ENCODE assay signal across 19 cellular contexts in genomic region chr9:112179816-112180215, GRCh38. TPM values are rescaled to one million over a fixed set of nuclear protein-coding genes. Genes with fewer than 3 reads are reported as not detected.
DNase-seq lines count a peak whose midpoint lies in the region; ATAC-seq, FAIRE-seq and TF ChIP-seq lines count a peak whose summit lies in the region.
"Had no signal": no experiment of that assay in that cellular context is flagged by ENCODE, and none has a peak within 500 bp of the region (broad histone marks: within the 10 kb centered on the region; RNA-seq: fewer than 3 reads in every experiment).

No MANE protein-coding gene starts in this region.

- no peaks in the 10 kb centered on the region for H3K9me2 ChIP-seq in MM.1S (replicated peaks; ENCODE audit: insufficient read depth, low read length)

- H3K9me3 ChIP-seq in A549 (no peaks in the 10 kb centered on the region), BLaER1 (peaks cover 7% of the 10 kb centered on the region; the same call in 1 of the 2 replicates), MM.1S (replicated peaks; ENCODE audit: insufficient read depth, low read length) (no peaks in the 10 kb centered on the region), small intestine (ENCODE audit: control insufficient read depth, low read depth) (no peaks in the 10 kb centered on the region)

- H3K36me3 ChIP-seq in BLaER1 (no peaks in the 10 kb centered on the region), MM.1S (replicated peaks; ENCODE audit: insufficient read depth, low read length) (no peaks in the 10 kb centered on the region), small intestine (ENCODE audit: control insufficient read depth in 2 of 2, insufficient read depth in 2 of 2, low read length in 2 of 2) (no peaks in the 10 kb centered on the region)

- CTCF ChIA-PET in A549 (lab: Yijun Ruan, JAX): interaction anchor here (0.5 to 1.4 kb wide), 5 partner anchors 15 to 112 kb away, joined by 3 to 5 read pairs (median 3); no protein-coding TSS in a partner anchor

- TF ChIP-seq RAD21 in A549 (conservative IDR thresholded peaks at IDR 0.05 in 1 of 2, IDR thresholded peaks at IDR 0.05 in 1 of 2): no peak

- POLR2A ChIA-PET in A549 (lab: Yijun Ruan, JAX): interaction anchor here (0.8 kb wide), 1 partner anchor 67 kb away, joined by 3 read pairs; no protein-coding TSS in a partner anchor

- H3F3A ChIP-seq in MM.1S (ENCODE audit: insufficient read depth, low read length): no peaks in the 10 kb centered on the region

- H3K4me2 ChIP-seq in A549: peak overlapping the region; percentile 51
- peak overlapping the region; percentile 76 for H3K4me2 ChIP-seq in BLaER1
- H3K4me2 ChIP-seq in MM.1S (ENCODE audit: low read depth, low read length): no peak overlapping the region

- H3K4me3 ChIP-seq in A549 (no peak overlapping the region), BLaER1 (no peak overlapping the region), MM.1S (ENCODE audit: low read length) (no peak overlapping the region), small intestine (ENCODE audit: low read depth in 1 of 2, low read length in 2 of 2) (no peak overlapping the region)

- DNase-seq in A549 (ENCODE audit: low read depth in 1 of 2, low spot score in 1 of 2): no peak
- peak; percentile 43 for DNase-seq in NCI-H2171 treated with DMSO at 0.1 percent for 48 hours (lab: John Stamatoyannopoulos, UW)
- peak; percentile 93 for DNase-seq in fibroblast of gingiva (ENCODE audit: low read depth)
- no peak for DNase-seq in MM.1S
- DNase-seq in small intestine: no peak
- DNase-seq in stimulated activated CD4-positive, alpha-beta T cell treated with anti-CD3 and anti-CD28 coated beads, Interleukin-12 subunit alpha, Interleukin-12 subunit beta, amount 100 ng/mL, for 4 hours: no peak
- DNase-seq in SKM-1 (lab: John Stamatoyannopoulos, UW; ENCODE audit: unreplicated experiment): no peak
- DNase-seq: C1 segment of cervical spinal cord; HCEC 1CT; head of caudate nucleus; kidney; NCI-H1417 treated with DMSO at 0.1 percent for 48 hours; NCI-H446; occipital lobe; stimulated activated naive B cell treated with anti-CD40 and anti-IgM and Interleukin-4, amounts not matched to agents 10 μg/mL and 1 μg/mL and 100 μg/mL, for 72 hours had no signal

- H3K79me2 ChIP-seq in MM.1S (ENCODE audit: low read length): no peaks in the 10 kb centered on the region

- no peak for TF ChIP-seq EP300 in A549 (IDR thresholded peaks at IDR 0.05)

- no peak for FAIRE-seq in A549 (lab: Jason Lieb, UNC)
- FAIRE-seq in small intestine (lab: Jason Lieb, UNC): no peak
- FAIRE-seq: endothelial cell of umbilical vein, kidney, urothelium cell line had no signal

- no peak for TF ChIP-seq POLR2A in A549 (IDR thresholded peaks at IDR 0.05; ENCODE audit: low read length)

- H3K4me1 ChIP-seq in A549: peaks cover 39% of the 10 kb centered on the region
- H3K4me1 ChIP-seq in BLaER1: peaks cover 31% of the 10 kb centered on the region
- H3K4me1 ChIP-seq in MM.1S (ENCODE audit: low read length): no peaks in the 10 kb centered on the region
- H3K4me1 ChIP-seq in small intestine (ENCODE audit: control insufficient read depth in 2 of 2, insufficient read depth in 1 of 2, low read depth in 1 of 2, low read length in 1 of 2): no peaks in the 10 kb centered on the region

- H4K20me1 ChIP-seq in BLaER1 (no peaks in the 10 kb centered on the region), MM.1S (ENCODE audit: insufficient read depth, low read length) (no peaks in the 10 kb centered on the region)

- H3K9ac ChIP-seq in BLaER1 (no peak overlapping the region), MM.1S (ENCODE audit: low read length) (no peak overlapping the region)

- no peak overlapping the region for H2AFZ ChIP-seq in MM.1S (ENCODE audit: low read length)

- no peaks in the 10 kb centered on the region for H3K27me3 ChIP-seq in BLaER1
- no peaks in the 10 kb centered on the region; the same call in 1 of the 2 replicates for H3K27me3 ChIP-seq in MM.1S (replicated peaks; ENCODE audit: insufficient read depth, low read length)
- H3K27me3 ChIP-seq in small intestine (ENCODE audit: control insufficient read depth in 2 of 2, insufficient read depth in 2 of 2, low read length in 2 of 2): no peaks in the 10 kb centered on the region

- TF ChIP-seq CTCF in A549 (IDR thresholded peaks at IDR 0.05) (no peak), MM.1S (IDR thresholded peaks at IDR 0.05; ENCODE audit: low read length) (no peak)

- ATAC-seq in A549: no peak
- ATAC-seq: WTC11 had no signal

- 80% methylated on average over 4 of the region's 4 CpGs for WGBS in A549 (ENCODE audit: missing lambda C conversion rate)
- WGBS in small intestine, 3 donors: 70 to 85% (median 83%) methylated on average over 4 of the region's 4 CpGs

- H3K27ac ChIP-seq in A549 (peak overlapping the region; percentile 61 to 83; a peak in 5 of 6 replicates), BLaER1 (no peak overlapping the region), MM.1S (ENCODE audit: low read length) (no peak overlapping the region), small intestine (ENCODE audit: low read depth in 1 of 2, low read length in 1 of 2) (no peak overlapping the region)

TF ChIP-seq in A549, 52 proteins besides CTCF, POLR2A, EP300 and RAD21:
- TF ChIP-seq GATA3 (IDR thresholded peaks at IDR 0.05; ENCODE audit: borderline replicate concordance): no peak
- TF ChIP-seq, protein P1, sequence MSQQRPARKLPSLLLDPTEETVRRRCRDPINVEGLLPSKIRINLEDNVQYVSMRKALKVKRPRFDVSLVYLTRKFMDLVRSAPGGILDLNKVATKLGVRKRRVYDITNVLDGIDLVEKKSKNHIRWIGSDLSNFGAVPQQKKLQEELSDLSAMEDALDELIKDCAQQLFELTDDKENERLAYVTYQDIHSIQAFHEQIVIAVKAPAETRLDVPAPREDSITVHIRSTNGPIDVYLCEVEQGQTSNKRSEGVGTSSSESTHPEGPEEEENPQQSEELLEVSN (IDR thresholded peaks at IDR 0.05; ENCODE audit: borderline replicate concordance, low read depth): no peak
- TF ChIP-seq, protein P2, sequence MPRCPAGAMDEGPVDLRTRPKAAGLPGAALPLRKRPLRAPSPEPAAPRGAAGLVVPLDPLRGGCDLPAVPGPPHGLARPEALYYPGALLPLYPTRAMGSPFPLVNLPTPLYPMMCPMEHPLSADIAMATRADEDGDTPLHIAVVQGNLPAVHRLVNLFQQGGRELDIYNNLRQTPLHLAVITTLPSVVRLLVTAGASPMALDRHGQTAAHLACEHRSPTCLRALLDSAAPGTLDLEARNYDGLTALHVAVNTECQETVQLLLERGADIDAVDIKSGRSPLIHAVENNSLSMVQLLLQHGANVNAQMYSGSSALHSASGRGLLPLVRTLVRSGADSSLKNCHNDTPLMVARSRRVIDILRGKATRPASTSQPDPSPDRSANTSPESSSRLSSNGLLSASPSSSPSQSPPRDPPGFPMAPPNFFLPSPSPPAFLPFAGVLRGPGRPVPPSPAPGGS (IDR thresholded peaks at IDR 0.05): no peak
- TF ChIP-seq FOXS1 (CRISPR knock-in tag; IDR thresholded peaks at IDR 0.05): no peak
- no peak for TF ChIP-seq FOSL2 (IDR thresholded peaks at IDR 0.05)
- no peak for TF ChIP-seq FOSL2 (CRISPR knock-in tag; IDR thresholded peaks at IDR 0.05)
- no peak for TF ChIP-seq REST (IDR thresholded peaks at IDR 0.05)
- no peak for TF ChIP-seq MAFK (IDR thresholded peaks at IDR 0.05; ENCODE audit: partially characterized antibody)
- TF ChIP-seq NFE2L2 (conservative IDR thresholded peaks at IDR 0.05; ENCODE audit: low read length): no peak
- TF ChIP-seq HEYL (CRISPR knock-in tag; IDR thresholded peaks at IDR 0.05): no peak

RNA-seq across cellular contexts. Expression of gene SUSD1, which starts 4.7 kb away (rescaled TPM):
- polyA plus RNA-seq in A549 (2011; rRNA removed): 18.6 and 21.7 TPM in 2 replicates
- 6.3 and 7.3 TPM in 2 replicates for polyA plus RNA-seq in A549 (2012; cell fraction: cytosol; rRNA removed)
- 8.6 and 12.3 TPM in 2 replicates for polyA plus RNA-seq in A549 (2012; cell fraction: nucleus; rRNA removed)
- 14.1 to 17.9 TPM (median 15.7 TPM) in 3 replicates for polyA plus RNA-seq in A549 (2017; fragmentation: RNase III; extraction: RNeasy Plus Mini Kit Qiagen cat#74134 plus additional on column Dnase treatment)
- 22.4 and 24.8 TPM in 2 replicates for polyA minus RNA-seq in A549 (2011; rRNA and poly(A)+ RNA removed)
- 1 to 10 TPM; 3.8 to 9.8 (median 4.2) TPM for polyA plus RNA-seq in small intestine

Comparison
In these comparisons a context has a peak if more than half of its experiments do, and no peak if none do; other contexts are left out.
1. DNase-seq: peak in NCI-H2171 treated with DMSO at 0.1 percent for 48 hours (single experiment) and fibroblast of gingiva (single experiment); none in A549 (0 of 2), MM.1S (single experiment), small intestine (single experiment), stimulated activated CD4-positive, alpha-beta T cell treated with anti-CD3 and anti-CD28 coated beads, Interleukin-12 subunit alpha, Interleukin-12 subunit beta, amount 100 ng/mL, for 4 hours (single experiment) and SKM-1 (single experiment).
2. H3K27ac ChIP-seq: peak in A549 (2 of 2); none in BLaER1 (single experiment), MM.1S (single experiment) and small intestine (0 of 2).